Comparison of ENCODE assay signal across 1 cellular context in genomic region chr7:107471292-107472070, GRCh38.
TF ChIP-seq lines count a peak whose summit lies in the region.

No MANE protein-coding gene starts in this region.

TF ChIP-seq in GM12878, 131 proteins besides CTCF, POLR2A, EP300 and RAD21 (continued from another document):
- TF ChIP-seq ZNF592 (IDR thresholded peaks at IDR 0.05) (no peak), NR2F1 (conservative IDR thresholded peaks at IDR 0.05) (no peak), IKZF1 (conservative IDR thresholded peaks at IDR 0.05) (no peak), LARP7 (IDR thresholded peaks at IDR 0.05) (no peak), SREBF1 (IDR thresholded peaks at IDR 0.05; ENCODE audit: low read length) (no peak), BCL3 (IDR thresholded peaks at IDR 0.05; ENCODE audit: borderline replicate concordance, insufficient read depth, low read depth, low read length, poor library complexity, severe bottlenecking) (no peak), STAT3 (IDR thresholded peaks at IDR 0.05; ENCODE audit: low read depth, low read length) (no peak), POU2F2 (IDR thresholded peaks at IDR 0.05; ENCODE audit: borderline replicate concordance, low read depth, low read length) (no peak), TARDBP (IDR thresholded peaks at IDR 0.05; ENCODE audit: borderline replicate concordance) (no peak)
